Comparison of ENCODE assay signal across 19 cellular contexts in genomic region chr1:155913969-155914757, GRCh38. TPM values are rescaled to one million over a fixed set of nuclear protein-coding genes. Genes with fewer than 3 reads are reported as not detected.
A peak's percentile ranks its signal among the peaks of the same experiment; 100 is the strongest.
DNase-seq lines count a peak whose midpoint lies in the region; ATAC-seq and TF ChIP-seq lines count a peak whose summit lies in the region.
"Had no signal": no experiment of that assay in that cellular context is flagged by ENCODE, and none has a peak within 500 bp of the region (broad histone marks: within the 10 kb centered on the region; RNA-seq: fewer than 3 reads in every experiment).

No MANE protein-coding gene starts in this region.

- H3K4me3 ChIP-seq in brain microvascular endothelial cell (ENCODE audit: low read depth, low read length), result no peak overlapping the region
- H3K4me3 ChIP-seq: prostate gland had no signal

- TF ChIP-seq CTCF in brain microvascular endothelial cell (IDR thresholded peaks at IDR 0.05; ENCODE audit: low read depth, low read length, missing control alignments), result no peak
- no peak for TF ChIP-seq CTCF in osteocyte (IDR thresholded peaks at IDR 0.05)

- H3K9me3 Mint-ChIP-seq in activated T-cell treated with anti-CD3 and anti-CD28 coated beads, Interleukin-2, amount 50 U/mL, for 72 hours, result no peaks in the 10 kb centered on the region
- no peaks in the 10 kb centered on the region for H3K9me3 Mint-ChIP-seq in activated T-cell treated with anti-CD3 and anti-CD28 coated beads, Interleukin-2, amount 50 U/mL, for 4 hours
- H3K9me3 Mint-ChIP-seq in osteocyte (ENCODE audit: unreplicated experiment), result no peaks in the 10 kb centered on the region
- H3K9me3 Mint-ChIP-seq: immature natural killer cell, nephron had no signal

- ATAC-seq in activated T-cell treated with anti-CD3 and anti-CD28 coated beads, Interleukin-2, amount 50 U/mL, for 72 hours (replicated peaks in 1 of 2), result no peak
- no peak for ATAC-seq in activated T-cell treated with anti-CD3 and anti-CD28 coated beads, Interleukin-2, amount 50 U/mL, for 4 hours
- ATAC-seq: stimulated activated naive CD8-positive, alpha-beta T cell treated with anti-CD3 and anti-CD28 coated beads, Interleukin-15, Interleukin-2, amounts not matched to agents 100 U/mL and 50 U/mL, for 24 hours had no signal

- peaks cover 60% of the 10 kb centered on the region for H3K36me3 ChIP-seq in brain microvascular endothelial cell (replicated peaks)

- no peaks in the 10 kb centered on the region for H3K27me3 Mint-ChIP-seq in activated T-cell treated with anti-CD3 and anti-CD28 coated beads, Interleukin-2, amount 50 U/mL, for 72 hours (ENCODE audit: low read depth)
- H3K27me3 Mint-ChIP-seq in activated T-cell treated with anti-CD3 and anti-CD28 coated beads, Interleukin-2, amount 50 U/mL, for 4 hours (ENCODE audit: low read depth), result no peaks in the 10 kb centered on the region
- no peaks in the 10 kb centered on the region for H3K27me3 Mint-ChIP-seq in osteocyte (ENCODE audit: unreplicated experiment)

- H3K36me3 Mint-ChIP-seq in activated T-cell treated with anti-CD3 and anti-CD28 coated beads, Interleukin-2, amount 50 U/mL, for 72 hours (ENCODE audit: insufficient read depth in 2 of 2), result peaks cover 12 to 33% of the 10 kb centered on the region in 2 donors
- H3K36me3 Mint-ChIP-seq in activated T-cell treated with anti-CD3 and anti-CD28 coated beads, Interleukin-2, amount 50 U/mL, for 4 hours (ENCODE audit: insufficient read depth), result peaks cover 43% of the 10 kb centered on the region
- peaks cover 33% of the 10 kb centered on the region for H3K36me3 Mint-ChIP-seq in osteocyte (ENCODE audit: unreplicated experiment)

- H3K4me3 Mint-ChIP-seq in activated T-cell treated with anti-CD3 and anti-CD28 coated beads, Interleukin-2, amount 50 U/mL, for 72 hours, result no peak overlapping the region
- H3K4me3 Mint-ChIP-seq in activated T-cell treated with anti-CD3 and anti-CD28 coated beads, Interleukin-2, amount 50 U/mL, for 4 hours, result no peak overlapping the region
- no peak overlapping the region for H3K4me3 Mint-ChIP-seq in osteocyte (ENCODE audit: unreplicated experiment)
- H3K4me3 Mint-ChIP-seq: immature natural killer cell, nephron had no signal

- no peak for DNase-seq in activated T-cell treated with anti-CD3 and anti-CD28 coated beads, Interleukin-2, amount 50 U/mL, for 72 hours
- DNase-seq in activated T-cell treated with anti-CD3 and anti-CD28 coated beads, Interleukin-2, amount 50 U/mL, for 4 hours, result no peak
- DNase-seq in HS-5 (ENCODE audit: low read depth) (peak; percentile 36), brain microvascular endothelial cell (peak; percentile 23), osteocyte (ENCODE audit: extremely low spot score, unreplicated experiment) (peak; percentile 32), inferior parietal cortex (ENCODE audit: extremely low spot score) (no peak)
- DNase-seq in stimulated activated CD4-positive, alpha-beta T cell treated with anti-CD3 and anti-CD28 coated beads, Interleukin-4, amount 100 ng/mL, for 24 hours, result no peak
- no peak for DNase-seq in activated CD4-positive, alpha-beta T cell treated with anti-CD3 and anti-CD28 coated beads, Interleukin-2, amount 50 U/mL, for 48 hours
- DNase-seq: activated CD4-positive, CD25-positive, alpha-beta regulatory T cell treated with anti-CD3 and anti-CD28 coated beads, Interleukin-2, amount 50 U/mL, for 72 hours; Caco-2; immature natural killer cell; NCI-H187; stimulated activated CD4-positive, alpha-beta T cell treated with anti-CD3 and anti-CD28 coated beads, Interleukin-12 subunit alpha, Interleukin-12 subunit beta, amount 100 ng/mL, for 4 hours; stimulated activated naive CD8-positive, alpha-beta T cell treated with anti-CD3 and anti-CD28 coated beads, Interleukin-15, Interleukin-2, amounts not matched to agents 100 U/mL and 50 U/mL, for 24 hours had no signal

- peaks cover 27% of the 10 kb centered on the region for H3K4me1 Mint-ChIP-seq in activated T-cell treated with anti-CD3 and anti-CD28 coated beads, Interleukin-2, amount 50 U/mL, for 72 hours (ENCODE audit: low read depth)
- peaks cover 21% of the 10 kb centered on the region for H3K4me1 Mint-ChIP-seq in activated T-cell treated with anti-CD3 and anti-CD28 coated beads, Interleukin-2, amount 50 U/mL, for 4 hours (ENCODE audit: low read depth)
- peaks cover 20% of the 10 kb centered on the region for H3K4me1 Mint-ChIP-seq in osteocyte (ENCODE audit: unreplicated experiment)

- H3K27me3 ChIP-seq in brain microvascular endothelial cell (replicated peaks), result no peaks in the 10 kb centered on the region

- peak overlapping the region; percentile 10 for H3K27ac Mint-ChIP-seq in activated T-cell treated with anti-CD3 and anti-CD28 coated beads, Interleukin-2, amount 50 U/mL, for 72 hours
- H3K27ac Mint-ChIP-seq in osteocyte (ENCODE audit: unreplicated experiment), result peak overlapping the region; percentile 66
- H3K27ac Mint-ChIP-seq: nephron had no signal

- in situ Hi-C loops in brain microvascular endothelial cell (cut with HindIII; ENCODE audit: low pct_ligation_motif_present, low sequenced_read_pairs), result no loop called here

- no peak overlapping the region for H3K27ac ChIP-seq in brain microvascular endothelial cell
- H3K27ac ChIP-seq: prostate gland had no signal

RNA-seq across cellular contexts. Expression of gene RIT1, which starts 3.0 kb away (rescaled TPM):
- 10 to 100 TPM; 31.7 to 33.8 TPM for total RNA-seq in activated T-cell treated with anti-CD3 and anti-CD28 coated beads, Interleukin-2, amount 50 U/mL, for 72 hours
- total RNA-seq in activated T-cell treated with anti-CD3 and anti-CD28 coated beads, Interleukin-2, amount 50 U/mL, for 4 hours, result 10 to 100 TPM; 15.6 to 25.0 (median 17.9) TPM
- 43.1 and 45.6 TPM in 2 replicates for total RNA-seq in osteocyte

RNA-seq across cellular contexts. Expression of gene KHDC4, which starts 20.1 kb away (rescaled TPM):
- total RNA-seq in activated T-cell treated with anti-CD3 and anti-CD28 coated beads, Interleukin-2, amount 50 U/mL, for 72 hours, result 10 to 100 TPM; 93.3 to 98.7 TPM
- total RNA-seq in activated T-cell treated with anti-CD3 and anti-CD28 coated beads, Interleukin-2, amount 50 U/mL, for 4 hours, result 10 to 100 TPM; 32.2 to 38.3 (median 37.9) TPM
- total RNA-seq in osteocyte, result 48.8 and 53.7 TPM in 2 replicates

RNA-seq across cellular contexts. Expression of gene RXFP4, which starts 27.3 kb away (rescaled TPM):
- not detected for total RNA-seq in activated T-cell treated with anti-CD3 and anti-CD28 coated beads, Interleukin-2, amount 50 U/mL, for 72 hours
- not detected for total RNA-seq in activated T-cell treated with anti-CD3 and anti-CD28 coated beads, Interleukin-2, amount 50 U/mL, for 4 hours
- not detected in 2 replicates for total RNA-seq in osteocyte
- total RNA-seq: Caco-2, endothelial cell of umbilical vein, H1, lung microvascular endothelial cell, prostate gland had no signal

RNA-seq across cellular contexts. Expression of gene SYT11, which starts 54.8 kb away (rescaled TPM):
- total RNA-seq in activated T-cell treated with anti-CD3 and anti-CD28 coated beads, Interleukin-2, amount 50 U/mL, for 72 hours, result 10 to 100 TPM; 30.6 to 35.3 TPM
- 1 to 10 TPM; 4.6 to 8.0 (median 5.4) TPM for total RNA-seq in activated T-cell treated with anti-CD3 and anti-CD28 coated beads, Interleukin-2, amount 50 U/mL, for 4 hours
- total RNA-seq in osteocyte, result 5.3 TPM in 2 replicates

RNA-seq across cellular contexts. Expression of gene GON4L, which starts 57.1 kb away (rescaled TPM):
- total RNA-seq in activated T-cell treated with anti-CD3 and anti-CD28 coated beads, Interleukin-2, amount 50 U/mL, for 72 hours, result 10 to 100 TPM; 62.8 to 67.3 TPM
- 10 to 100 TPM; 42.6 to 48.4 (median 47.8) TPM for total RNA-seq in activated T-cell treated with anti-CD3 and anti-CD28 coated beads, Interleukin-2, amount 50 U/mL, for 4 hours
- total RNA-seq in osteocyte, result 56.3 and 57.0 TPM in 2 replicates

Comparison
In these comparisons a context has a peak if more than half of its experiments do, and no peak if none do; other contexts are left out.
1. DNase-seq: peak in HS-5 (single experiment), brain microvascular endothelial cell (single experiment) and osteocyte (single experiment); none in activated T-cell treated with anti-CD3 and anti-CD28 coated beads, Interleukin-2, amount 50 U/mL, for 72 hours (0 of 2), activated T-cell treated with anti-CD3 and anti-CD28 coated beads, Interleukin-2, amount 50 U/mL, for 4 hours (single experiment), inferior parietal cortex (single experiment), stimulated activated CD4-positive, alpha-beta T cell treated with anti-CD3 and anti-CD28 coated beads, Interleukin-4, amount 100 ng/mL, for 24 hours (single experiment) and activated CD4-positive, alpha-beta T cell treated with anti-CD3 and anti-CD28 coated beads, Interleukin-2, amount 50 U/mL, for 48 hours (0 of 2).